Comparison of ENCODE assay signal across 8 cellular contexts in the genomic region with DNA sequence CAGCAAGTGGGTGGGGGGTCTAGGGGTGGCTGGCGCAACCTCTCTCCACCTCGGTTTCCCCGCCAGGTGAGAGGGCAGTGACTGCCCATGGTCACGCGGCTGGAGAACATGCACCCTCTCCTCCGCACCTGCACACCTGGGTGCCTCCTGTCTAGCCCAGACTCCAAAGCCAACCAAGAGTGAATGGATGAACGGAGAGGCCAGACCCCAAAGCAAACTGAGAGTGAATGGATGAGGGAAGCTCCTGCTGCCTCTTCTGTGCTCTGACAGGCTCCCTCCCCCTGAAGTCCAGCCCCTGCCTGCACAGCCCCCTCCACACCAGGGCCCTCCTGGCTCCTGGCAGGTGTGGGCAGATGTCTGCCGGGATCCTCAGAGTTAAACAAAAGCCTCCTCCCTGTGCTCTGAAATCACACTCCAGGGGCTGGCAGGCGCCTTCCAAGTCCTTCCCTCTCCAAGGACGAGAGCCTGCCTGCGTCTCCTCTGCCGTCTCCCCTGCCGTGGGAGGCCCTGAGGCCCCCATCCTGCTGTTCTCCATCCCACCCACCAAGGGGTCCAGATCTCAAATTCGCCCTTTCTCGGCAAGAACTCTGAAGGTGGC. TPM values are rescaled to one million over a fixed set of nuclear protein-coding genes. Genes with fewer than 3 reads are reported as not detected.
DNase-seq lines count a peak whose midpoint lies in the region; ATAC-seq lines count a peak whose summit lies in the region.

No MANE protein-coding gene starts in this region.

- DNase-seq in activated CD4-positive, alpha-beta T cell treated with anti-CD3 and anti-CD28 coated beads, Interleukin-2, amount 10 ng/mL, durations not matched to agents 24 days and 14 days: no peak
- no peak for DNase-seq in activated CD4-positive, alpha-beta T cell treated with anti-CD3 and anti-CD28 coated beads for 48 hours
- DNase-seq in activated naive CD8-positive, alpha-beta T cell treated with anti-CD3 and anti-CD28 coated beads, Interleukin-2, amount 10 ng/mL, durations not matched to agents 7 days and 5 days: no peak
- DNase-seq in NAMALWA (ENCODE audit: low spot score): no peak

- peaks cover 13% of the 10 kb centered on the region for H3K36me3 Mint-ChIP-seq in activated CD4-positive, alpha-beta T cell treated with anti-CD3 and anti-CD28 coated beads, Interleukin-2, amount 10 ng/mL, durations not matched to agents 24 days and 14 days (ENCODE audit: low read depth)
- H3K36me3 Mint-ChIP-seq in activated naive CD8-positive, alpha-beta T cell treated with anti-CD3 and anti-CD28 coated beads, Interleukin-2, amount 10 ng/mL, durations not matched to agents 7 days and 5 days: peaks cover 9% of the 10 kb centered on the region

- peaks cover 29% of the 10 kb centered on the region for H3K4me1 ChIP-seq in thymus (ENCODE audit: control insufficient read depth, insufficient read depth, low read length)

- WGBS in thymus: 94% methylated on average over 15 of the region's 15 CpGs

- H3K9me3 ChIP-seq in thymus (ENCODE audit: control insufficient read depth): no peaks in the 10 kb centered on the region

- H3K27ac ChIP-seq in layer of hippocampus (ENCODE audit: low read depth, low read length) (peak overlapping the region; percentile 73), thymus (ENCODE audit: low read depth) (peak overlapping the region; percentile 79)

- peaks cover 21% of the 10 kb centered on the region for H3K4me1 Mint-ChIP-seq in activated CD4-positive, alpha-beta T cell treated with anti-CD3 and anti-CD28 coated beads, Interleukin-2, amount 10 ng/mL, durations not matched to agents 24 days and 14 days
- H3K4me1 Mint-ChIP-seq in activated naive CD8-positive, alpha-beta T cell treated with anti-CD3 and anti-CD28 coated beads, Interleukin-2, amount 10 ng/mL, durations not matched to agents 7 days and 5 days: peaks cover 17% of the 10 kb centered on the region

- POLR2A ChIA-PET in activated naive CD8-positive, alpha-beta T cell treated with anti-CD3 and anti-CD28 coated beads, Interleukin-2, amount 10 ng/mL, durations not matched to agents 7 days and 5 days (lab: Charles Lee): no interaction called here

- no peaks in the 10 kb centered on the region for H3K27me3 Mint-ChIP-seq in activated CD4-positive, alpha-beta T cell treated with anti-CD3 and anti-CD28 coated beads, Interleukin-2, amount 10 ng/mL, durations not matched to agents 24 days and 14 days
- no peaks in the 10 kb centered on the region for H3K27me3 Mint-ChIP-seq in activated naive CD8-positive, alpha-beta T cell treated with anti-CD3 and anti-CD28 coated beads, Interleukin-2, amount 10 ng/mL, durations not matched to agents 7 days and 5 days

- peaks cover 18% of the 10 kb centered on the region for H3K36me3 ChIP-seq in thymus (ENCODE audit: control insufficient read depth, insufficient read depth)

- peak overlapping the region; percentile 27 for H3K4me3 Mint-ChIP-seq in activated CD4-positive, alpha-beta T cell treated with anti-CD3 and anti-CD28 coated beads, Interleukin-2, amount 10 ng/mL, durations not matched to agents 24 days and 14 days
- H3K4me3 Mint-ChIP-seq in activated naive CD8-positive, alpha-beta T cell treated with anti-CD3 and anti-CD28 coated beads, Interleukin-2, amount 10 ng/mL, durations not matched to agents 7 days and 5 days: peak overlapping the region; percentile 92

- H3K9me3 Mint-ChIP-seq in activated CD4-positive, alpha-beta T cell treated with anti-CD3 and anti-CD28 coated beads, Interleukin-2, amount 10 ng/mL, durations not matched to agents 24 days and 14 days: no peaks in the 10 kb centered on the region
- H3K9me3 Mint-ChIP-seq in activated naive CD8-positive, alpha-beta T cell treated with anti-CD3 and anti-CD28 coated beads, Interleukin-2, amount 10 ng/mL, durations not matched to agents 7 days and 5 days: peaks cover 2% of the 10 kb centered on the region

- peak overlapping the region; percentile 30 for H3K27ac Mint-ChIP-seq in activated CD4-positive, alpha-beta T cell treated with anti-CD3 and anti-CD28 coated beads, Interleukin-2, amount 10 ng/mL, durations not matched to agents 24 days and 14 days
- H3K27ac Mint-ChIP-seq in activated naive CD8-positive, alpha-beta T cell treated with anti-CD3 and anti-CD28 coated beads, Interleukin-2, amount 10 ng/mL, durations not matched to agents 7 days and 5 days: no peak overlapping the region

- ATAC-seq in activated naive CD8-positive, alpha-beta T cell treated with anti-CD3 and anti-CD28 coated beads, Interleukin-2, amount 10 ng/mL, durations not matched to agents 7 days and 5 days (ENCODE audit: low read depth): no peak
- no peak for ATAC-seq in GM18498 (IDR thresholded peaks at IDR 0.05; ENCODE audit: unreplicated experiment)
- ATAC-seq in HG03175 (IDR thresholded peaks at IDR 0.05; ENCODE audit: unreplicated experiment): no peak

- no peak overlapping the region for H3K4me3 ChIP-seq in thymus (ENCODE audit: low read length)

- intact Hi-C loops in activated CD4-positive, alpha-beta T cell treated with anti-CD3 and anti-CD28 coated beads, Interleukin-2, amount 10 ng/mL, durations not matched to agents 24 days and 14 days (cut with micrococcal nuclease): loop anchor here (5.0 kb wide), 1 partner anchor 40 kb away; no protein-coding TSS in a partner anchor

- H3K27me3 ChIP-seq in layer of hippocampus (ENCODE audit: control insufficient read depth, insufficient read depth, low read length): no peaks in the 10 kb centered on the region
- H3K27me3 ChIP-seq in thymus (ENCODE audit: control insufficient read depth, insufficient read depth): no peaks in the 10 kb centered on the region

RNA-seq across cellular contexts. Expression of a gene that starts 2.2 kb away (rescaled TPM):
- 97.1 and 98.9 TPM in 2 replicates for total RNA-seq in activated CD4-positive, alpha-beta T cell treated with anti-CD3 and anti-CD28 coated beads, Interleukin-2, amount 10 ng/mL, durations not matched to agents 24 days and 14 days
- total RNA-seq in activated naive CD8-positive, alpha-beta T cell treated with anti-CD3 and anti-CD28 coated beads, Interleukin-2, amount 10 ng/mL, durations not matched to agents 7 days and 5 days: 10 to 100 TPM; 77.7 to 90.6 TPM
- polyA plus RNA-seq in thymus: 62.4 TPM

RNA-seq across cellular contexts. Expression of a gene that starts 33.7 kb away (rescaled TPM):
- total RNA-seq in activated CD4-positive, alpha-beta T cell treated with anti-CD3 and anti-CD28 coated beads, Interleukin-2, amount 10 ng/mL, durations not matched to agents 24 days and 14 days: 70.3 and 70.9 TPM in 2 replicates
- total RNA-seq in activated naive CD8-positive, alpha-beta T cell treated with anti-CD3 and anti-CD28 coated beads, Interleukin-2, amount 10 ng/mL, durations not matched to agents 7 days and 5 days: 10 to 100 TPM; 87.1 to 87.2 TPM
- 60.2 TPM for polyA plus RNA-seq in thymus
